Comparison of ENCODE assay signal across 8 cellular contexts in the genomic region with DNA sequence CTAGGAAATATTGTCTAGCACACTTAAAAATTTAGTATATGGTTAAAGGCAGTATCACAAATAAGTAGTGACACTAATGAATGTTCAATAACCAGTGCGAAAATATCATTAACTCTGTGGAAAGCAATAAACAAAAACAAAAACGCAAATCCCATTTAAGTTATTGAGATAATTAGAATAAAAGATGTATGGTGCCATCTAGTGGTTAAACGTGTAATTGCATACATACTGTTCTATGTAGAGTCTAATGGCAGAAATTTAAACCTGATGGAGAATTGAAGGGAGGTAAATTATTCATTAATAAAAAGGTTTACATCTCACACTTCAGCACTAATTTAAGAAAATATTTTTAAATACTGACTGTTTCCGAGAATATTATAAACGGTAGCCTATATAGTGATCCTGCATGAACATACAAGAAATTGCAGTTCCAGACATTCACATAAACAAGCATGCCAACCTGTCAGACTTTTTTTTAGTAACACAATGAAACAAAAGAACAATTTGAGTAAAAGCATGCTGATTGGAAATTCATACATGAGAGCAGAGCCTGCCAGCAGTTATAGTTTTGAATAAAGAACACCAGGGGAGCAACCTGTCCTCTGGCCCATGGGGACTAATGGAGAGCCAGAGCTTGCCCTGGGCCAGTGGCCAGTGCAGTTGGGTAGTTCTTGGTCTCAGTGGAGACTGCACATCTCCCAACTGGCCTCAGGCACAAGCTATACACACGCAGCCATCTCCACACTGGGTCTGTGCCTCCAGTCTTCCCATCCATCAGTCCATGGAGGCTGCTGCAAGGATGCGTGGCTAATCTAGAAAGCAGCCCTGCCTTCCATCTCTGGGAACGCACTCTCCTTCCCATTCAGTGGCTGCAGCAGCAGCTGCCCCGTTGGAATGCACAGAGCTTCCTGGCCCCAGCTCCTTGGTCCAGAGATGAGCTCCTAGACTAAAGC. TPM values are rescaled to one million over a fixed set of nuclear protein-coding genes. Genes with fewer than 3 reads are reported as not detected.
DNase-seq lines count a peak whose midpoint lies in the region; ATAC-seq, FAIRE-seq and TF ChIP-seq lines count a peak whose summit lies in the region.

No MANE protein-coding gene starts in this region.

- CTCF ChIA-PET in activated B cell treated with CpG ODN at 0.5 μM for 24 hours (lab: Charles Lee), result interaction anchor here (0.7 to 1.0 kb wide), 2 partner anchors 131 to 537 kb away, joined by 3 read pairs; no protein-coding TSS in a partner anchor

- no peaks in the 10 kb centered on the region for H3K9me3 ChIP-seq in DND-41 (ENCODE audit: insufficient read depth, low read length, severe bottlenecking)
- H3K9me3 ChIP-seq in heart left ventricle, result no peaks in the 10 kb centered on the region
- H3K9me3 ChIP-seq in gastrocnemius medialis, result no peaks in the 10 kb centered on the region

- H3K27ac ChIP-seq in DND-41 (ENCODE audit: low read length) (peak overlapping the region; percentile 67), heart left ventricle (no peak overlapping the region), gastrocnemius medialis (no peak overlapping the region)

- no peak overlapping the region for H3K4me3 Mint-ChIP-seq in activated B cell treated with CpG ODN at 0.5 μM for 24 hours

- no peaks in the 10 kb centered on the region for H3K9me3 Mint-ChIP-seq in activated B cell treated with CpG ODN at 0.5 μM for 24 hours

- FAIRE-seq in H54 (lab: Jason Lieb, UNC), result peak; percentile 80

- POLR2A ChIA-PET in activated B cell treated with CpG ODN at 0.5 μM for 24 hours (lab: Charles Lee), result no interaction called here

- H4K20me1 ChIP-seq in DND-41 (ENCODE audit: insufficient read depth, low read length), result no peaks in the 10 kb centered on the region

- intact Hi-C loops in activated B cell treated with CpG ODN at 0.5 μM for 24 hours (cut with micrococcal nuclease) (loop anchor here (1.0 to 10.0 kb wide), 4 partner anchors 117 to 902 kb away; no protein-coding TSS in a partner anchor), heart left ventricle (cut with DNase I) (loop anchor here in 8 of 10 donors (1.0 to 10.0 kb wide), 6 partner anchors 52 to 539 kb away; a partner anchor contains a TSS), gastrocnemius medialis (cut with DNase I; ENCODE audit: low total_unique reads) (loop anchor here (2.0 kb wide), 1 partner anchor 115 kb away; no protein-coding TSS in a partner anchor)

- H2AFZ ChIP-seq in DND-41 (ENCODE audit: low read depth, low read length), result peak overlapping the region; percentile 49; the same call in 1 of the 2 replicates

- no peak overlapping the region for H3K9ac ChIP-seq in DND-41 (ENCODE audit: low read depth, low read length)

- H3K27me3 ChIP-seq in DND-41 (ENCODE audit: insufficient read depth, low read length, poor library complexity) (no peaks in the 10 kb centered on the region), heart left ventricle (no peaks in the 10 kb centered on the region), gastrocnemius medialis (no peaks in the 10 kb centered on the region)

- H3K27ac Mint-ChIP-seq in activated B cell treated with CpG ODN at 0.5 μM for 24 hours, result no peak overlapping the region

- no peaks in the 10 kb centered on the region for H3K36me3 Mint-ChIP-seq in activated B cell treated with CpG ODN at 0.5 μM for 24 hours (ENCODE audit: low read depth)

- H3K79me2 ChIP-seq in DND-41 (ENCODE audit: insufficient read depth, low read length), result no peaks in the 10 kb centered on the region

- H3K36me3 ChIP-seq in DND-41 (ENCODE audit: insufficient read depth, low read length) (no peaks in the 10 kb centered on the region), heart left ventricle (no peaks in the 10 kb centered on the region), gastrocnemius medialis (no peaks in the 10 kb centered on the region)

- WGBS in heart left ventricle, 4 donors, result 27 to 32% (median 31%) methylated on average over 9 of the region's 9 CpGs

- H3K4me1 ChIP-seq in DND-41 (ENCODE audit: insufficient read depth, low read length), result peaks cover 61% of the 10 kb centered on the region
- peaks cover 0 to 18% (median 0%) of the 10 kb centered on the region in 12 donors for H3K4me1 ChIP-seq in heart left ventricle
- H3K4me1 ChIP-seq in gastrocnemius medialis, result no peaks in the 10 kb centered on the region

- H3K4me3 ChIP-seq in DND-41 (ENCODE audit: low read depth in 1 of 2, low read length in 2 of 2) (no peak overlapping the region), heart left ventricle (no peak overlapping the region), gastrocnemius medialis (no peak overlapping the region)

- in situ Hi-C loops in gastrocnemius medialis (cut with MboI; ENCODE audit: low sequenced_read_pairs in 4 of 4), result loop anchor here (5.0 to 10.0 kb wide), 4 partner anchors 109 to 539 kb away; no protein-coding TSS in a partner anchor

- TF ChIP-seq POLR2A in H54 (IDR thresholded peaks at IDR 0.05; ENCODE audit: low read depth, low read length) (no peak), heart left ventricle (IDR thresholded peaks at IDR 0.05) (no peak), gastrocnemius medialis (IDR thresholded peaks at IDR 0.05) (no peak)

- TF ChIP-seq CTCF in DND-41 (IDR thresholded peaks at IDR 0.05; ENCODE audit: borderline replicate concordance, extremely low read depth, low read length, poor library complexity, severe bottlenecking) (peak; percentile 93), activated B cell treated with CpG ODN at 0.5 μM for 24 hours (IDR thresholded peaks at IDR 0.05) (peak; percentile 77), heart left ventricle (IDR thresholded peaks at IDR 0.05) (peak; percentile 74 to 96 (median 86)), gastrocnemius medialis (IDR thresholded peaks at IDR 0.05 in 4 of 5, conservative IDR thresholded peaks at IDR 0.05 in 1 of 5) (peak; percentile 58 to 83 (median 59))

- no peaks in the 10 kb centered on the region for H3K27me3 Mint-ChIP-seq in activated B cell treated with CpG ODN at 0.5 μM for 24 hours

- DNase-seq in DND-41 (no peak), H54 (ENCODE audit: insufficient read length, low spot score) (no peak), NCI-H2081 (lab: John Stamatoyannopoulos, UW) (peak; percentile 48 to 79), activated B cell treated with CpG ODN at 0.5 μM for 24 hours (no peak), heart left ventricle (no peak), gastrocnemius medialis (no peak)
- DNase-seq in activated naive CD4-positive, alpha-beta T cell treated with anti-CD3 and anti-CD28 coated beads, Interleukin-2, amount 50 U/mL, for 16 hours, result no peak

- peaks cover 18% of the 10 kb centered on the region for H3K4me1 Mint-ChIP-seq in activated B cell treated with CpG ODN at 0.5 μM for 24 hours

- peak; percentile 68 for ATAC-seq in DND-41 (ENCODE audit: insufficient read depth, low read depth)
- peak; percentile 53 for ATAC-seq in activated B cell treated with CpG ODN at 0.5 μM for 24 hours (ENCODE audit: low read depth)
- ATAC-seq in heart left ventricle, result peak in 2 of 4 donors; percentile 49 to 55
- ATAC-seq in gastrocnemius medialis, result peak in 1 of 2 donors; percentile 49
- no peak for ATAC-seq in GM18520 (IDR thresholded peaks at IDR 0.05; ENCODE audit: unreplicated experiment)

- H3K4me2 ChIP-seq in DND-41 (ENCODE audit: insufficient read depth, low read length), result no peak overlapping the region

RNA-seq across cellular contexts. Expression of a gene that starts 28.0 kb away (rescaled TPM):
- total RNA-seq in activated B cell treated with CpG ODN at 0.5 μM for 24 hours, result not detected in 2 replicates
- not detected for total RNA-seq in heart left ventricle
- polyA plus RNA-seq in heart left ventricle, result not detected
- not detected for total RNA-seq in gastrocnemius medialis

RNA-seq across cellular contexts. Expression of a gene that starts 50.1 kb away (rescaled TPM):
- 1.9 and 2.5 TPM in 2 replicates for total RNA-seq in activated B cell treated with CpG ODN at 0.5 μM for 24 hours
- 10 to 100 TPM in 3 of 9 donors, 1 to 10 TPM in 6; 5.6 to 16.1 (median 8.6) TPM for total RNA-seq in heart left ventricle
- polyA plus RNA-seq in heart left ventricle, result 1 to 10 TPM; 3.4 TPM
- total RNA-seq in gastrocnemius medialis, result 1 to 10 TPM; 2.2 to 7.9 (median 3.7) TPM

Comparison
In these comparisons a context has a peak if more than half of its experiments do, and no peak if none do; other contexts are left out.
1. DNase-seq: peak in NCI-H2081 (2 of 2); none in DND-41 (single experiment), H54 (single experiment), activated B cell treated with CpG ODN at 0.5 μM for 24 hours (single experiment), heart left ventricle (0 of 5), gastrocnemius medialis (0 of 2) and activated naive CD4-positive, alpha-beta T cell treated with anti-CD3 and anti-CD28 coated beads, Interleukin-2, amount 50 U/mL, for 16 hours (single experiment).
2. Peak in every context shown above with its lines, with median percentiles within 50 percentile points of each other: CTCF ChIP-seq.